ENCODE assay signal across 2 cellular contexts in the genomic region with DNA sequence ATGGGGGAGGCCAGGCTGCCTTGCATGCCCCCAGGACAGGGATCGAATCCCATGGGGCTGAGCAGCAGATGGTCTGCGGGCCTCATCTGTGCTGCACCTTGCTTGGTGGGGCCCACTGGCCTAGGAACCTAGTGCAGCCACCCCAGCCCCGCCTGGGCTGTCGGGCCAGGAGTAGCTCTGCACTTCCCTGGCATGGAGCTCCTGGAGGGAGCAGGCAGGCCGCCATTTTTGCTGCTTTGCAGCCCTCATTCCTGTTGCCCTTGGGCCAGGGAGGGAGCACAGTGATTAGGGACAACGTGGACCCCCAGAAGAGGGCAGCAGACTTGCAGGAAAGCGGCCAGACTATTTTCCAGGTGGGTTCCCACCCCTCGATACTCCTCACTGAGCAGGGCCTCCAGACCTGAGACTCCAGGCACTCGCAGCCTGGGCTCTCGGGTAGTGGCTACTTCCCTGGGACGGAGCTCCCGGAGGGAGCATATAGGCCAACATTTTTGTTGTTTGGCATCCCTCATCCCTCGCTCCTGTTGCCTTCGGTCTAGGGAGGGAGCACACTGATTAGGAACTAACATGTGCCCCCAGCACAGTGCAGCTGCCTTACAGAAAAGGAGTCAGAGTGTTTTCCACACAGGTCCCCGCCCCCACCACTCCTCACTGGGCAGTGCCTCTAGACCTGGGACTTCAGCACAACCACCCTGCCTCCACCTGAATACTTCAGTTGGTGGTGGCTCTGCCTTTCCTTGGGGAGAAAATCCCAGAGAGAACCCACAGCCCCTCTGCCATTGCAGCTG.
TF ChIP-seq lines count a peak whose summit lies in the region.

No MANE protein-coding gene starts in this region.

TF ChIP-seq in IMR-90, 13 proteins besides CTCF, POLR2A, EP300 and RAD21:
- no peak for TF ChIP-seq MXI1 (IDR thresholded peaks at IDR 0.05; ENCODE audit: borderline replicate concordance, low read depth, low read length)
- no peak for TF ChIP-seq CHD1 (IDR thresholded peaks at IDR 0.05; ENCODE audit: low read depth, low read length)
- TF ChIP-seq RCOR1 (IDR thresholded peaks at IDR 0.05; ENCODE audit: insufficient replicate concordance, low read length), result no peak
- TF ChIP-seq, protein P1, sequence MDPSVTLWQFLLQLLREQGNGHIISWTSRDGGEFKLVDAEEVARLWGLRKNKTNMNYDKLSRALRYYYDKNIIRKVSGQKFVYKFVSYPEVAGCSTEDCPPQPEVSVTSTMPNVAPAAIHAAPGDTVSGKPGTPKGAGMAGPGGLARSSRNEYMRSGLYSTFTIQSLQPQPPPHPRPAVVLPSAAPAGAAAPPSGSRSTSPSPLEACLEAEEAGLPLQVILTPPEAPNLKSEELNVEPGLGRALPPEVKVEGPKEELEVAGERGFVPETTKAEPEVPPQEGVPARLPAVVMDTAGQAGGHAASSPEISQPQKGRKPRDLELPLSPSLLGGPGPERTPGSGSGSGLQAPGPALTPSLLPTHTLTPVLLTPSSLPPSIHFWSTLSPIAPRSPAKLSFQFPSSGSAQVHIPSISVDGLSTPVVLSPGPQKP (IDR thresholded peaks at IDR 0.05; ENCODE audit: borderline replicate concordance, low read depth, low read length), result no peak
- TF ChIP-seq SMC3 (IDR thresholded peaks at IDR 0.05; ENCODE audit: low read depth, low read length), result no peak
- TF ChIP-seq, protein P2, sequence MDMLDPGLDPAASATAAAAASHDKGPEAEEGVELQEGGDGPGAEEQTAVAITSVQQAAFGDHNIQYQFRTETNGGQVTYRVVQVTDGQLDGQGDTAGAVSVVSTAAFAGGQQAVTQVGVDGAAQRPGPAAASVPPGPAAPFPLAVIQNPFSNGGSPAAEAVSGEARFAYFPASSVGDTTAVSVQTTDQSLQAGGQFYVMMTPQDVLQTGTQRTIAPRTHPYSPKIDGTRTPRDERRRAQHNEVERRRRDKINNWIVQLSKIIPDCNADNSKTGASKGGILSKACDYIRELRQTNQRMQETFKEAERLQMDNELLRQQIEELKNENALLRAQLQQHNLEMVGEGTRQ (IDR thresholded peaks at IDR 0.05; ENCODE audit: low read depth, low read length), result no peak
- TF ChIP-seq RFX5 (IDR thresholded peaks at IDR 0.05; ENCODE audit: low read depth, low read length), result no peak
- no peak for TF ChIP-seq CEBPB (IDR thresholded peaks at IDR 0.05; ENCODE audit: low read depth, low read length)
- no peak for TF ChIP-seq MAZ (IDR thresholded peaks at IDR 0.05; ENCODE audit: borderline replicate concordance, low read depth, low read length)
- no peak for TF ChIP-seq FOS (IDR thresholded peaks at IDR 0.05; ENCODE audit: low read depth, low read length)
- no peak for TF ChIP-seq BHLHE40 (IDR thresholded peaks at IDR 0.05; ENCODE audit: low read depth, low read length)
- TF ChIP-seq NFE2L2 (IDR thresholded peaks at IDR 0.05; ENCODE audit: low read depth, low read length), result no peak
- TF ChIP-seq MAFK (IDR thresholded peaks at IDR 0.05; ENCODE audit: low read depth, low read length), result no peak

TF ChIP-seq in HepG2, 621 proteins besides CTCF, POLR2A, EP300 and RAD21 (continues in another document):
- TF ChIP-seq, protein P3, sequence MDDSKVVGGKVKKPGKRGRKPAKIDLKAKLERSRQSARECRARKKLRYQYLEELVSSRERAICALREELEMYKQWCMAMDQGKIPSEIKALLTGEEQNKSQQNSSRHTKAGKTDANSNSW (CRISPR knock-in tag; IDR thresholded peaks at IDR 0.05; ENCODE audit: borderline replicate concordance), result 0 out of 2 replicates have a peak, but pooled peaks have one; percentile 39
- TF ChIP-seq PITX1 (CRISPR knock-in tag; IDR thresholded peaks at IDR 0.05) (peak; percentile 75), SNAPC2 (CRISPR knock-in tag; IDR thresholded peaks at IDR 0.05) (0 out of 2 replicates have a peak, but pooled peaks have one; percentile 44), GZF1 (CRISPR knock-in tag; IDR thresholded peaks at IDR 0.05) (no peak), NR2F1 (CRISPR knock-in tag; IDR thresholded peaks at IDR 0.05) (no peak), SOX6 (IDR thresholded peaks at IDR 0.05) (no peak), SOX6 (CRISPR knock-in tag; IDR thresholded peaks at IDR 0.05) (peak; percentile 58), ZNF839 (CRISPR knock-in tag; IDR thresholded peaks at IDR 0.05; ENCODE audit: borderline replicate concordance) (no peak), SYNCRIP (IDR thresholded peaks at IDR 0.05; ENCODE audit: insufficient read depth, low read depth, low read length) (no peak), NBN (conservative IDR thresholded peaks at IDR 0.05) (no peak), ZNF768 (CRISPR knock-in tag; IDR thresholded peaks at IDR 0.05) (peak; percentile 65; the same call in 1 of the 2 replicates), ZNF17 (CRISPR knock-in tag; IDR thresholded peaks at IDR 0.05) (no peak), RXRB (CRISPR knock-in tag; IDR thresholded peaks at IDR 0.05; ENCODE audit: borderline replicate concordance) (no peak), ZNF350 (CRISPR knock-in tag; IDR thresholded peaks at IDR 0.05; ENCODE audit: borderline replicate concordance, low read depth) (no peak; the same call in 1 of the 2 replicates), ZNF138 (CRISPR knock-in tag; IDR thresholded peaks at IDR 0.05; ENCODE audit: low read depth) (no peak), ZNF510 (CRISPR knock-in tag; IDR thresholded peaks at IDR 0.05; ENCODE audit: low read depth) (no peak), KDM4B (CRISPR knock-in tag; IDR thresholded peaks at IDR 0.05) (peak; percentile 59; the same call in 1 of the 2 replicates), ZNF333 (CRISPR knock-in tag; IDR thresholded peaks at IDR 0.05; ENCODE audit: borderline replicate concordance) (peak; percentile 66; the same call in 1 of the 2 replicates), ZNF143 (CRISPR knock-in tag; IDR thresholded peaks at IDR 0.05) (no peak), ZNF737 (CRISPR knock-in tag; IDR thresholded peaks at IDR 0.05; ENCODE audit: borderline replicate concordance) (0 out of 2 replicates have a peak, but pooled peaks have one; percentile 36), EEA1 (CRISPR knock-in tag; IDR thresholded peaks at IDR 0.05; ENCODE audit: borderline replicate concordance) (no peak), CAMTA2 (CRISPR knock-in tag; IDR thresholded peaks at IDR 0.05; ENCODE audit: borderline replicate concordance) (0 out of 2 replicates have a peak, but pooled peaks have one; percentile 51), ZNF136 (CRISPR knock-in tag; IDR thresholded peaks at IDR 0.05; ENCODE audit: low read depth) (no peak), MTA3 (CRISPR knock-in tag; IDR thresholded peaks at IDR 0.05) (no peak), ZNF543 (CRISPR knock-in tag; IDR thresholded peaks at IDR 0.05) (0 out of 2 replicates have a peak, but pooled peaks have one; percentile 25), ZNF567 (CRISPR knock-in tag; IDR thresholded peaks at IDR 0.05; ENCODE audit: borderline replicate concordance) (no peak), ZNF230 (CRISPR knock-in tag; IDR thresholded peaks at IDR 0.05) (no peak), HNF4A (CRISPR knock-in tag; IDR thresholded peaks at IDR 0.05) (no peak), BORCS8-MEF2B (CRISPR knock-in tag; IDR thresholded peaks at IDR 0.05) (peak; percentile 72), ZNF780A (CRISPR knock-in tag; IDR thresholded peaks at IDR 0.05) (no peak), ZNF558 (CRISPR knock-in tag; IDR thresholded peaks at IDR 0.05; ENCODE audit: borderline replicate concordance) (no peak), ZNF563 (CRISPR knock-in tag; IDR thresholded peaks at IDR 0.05) (no peak), SRSF1 (optimal IDR thresholded peaks at IDR 0.05; ENCODE audit: low read depth, low read length) (no peak)
- TF ChIP-seq, protein P4, sequence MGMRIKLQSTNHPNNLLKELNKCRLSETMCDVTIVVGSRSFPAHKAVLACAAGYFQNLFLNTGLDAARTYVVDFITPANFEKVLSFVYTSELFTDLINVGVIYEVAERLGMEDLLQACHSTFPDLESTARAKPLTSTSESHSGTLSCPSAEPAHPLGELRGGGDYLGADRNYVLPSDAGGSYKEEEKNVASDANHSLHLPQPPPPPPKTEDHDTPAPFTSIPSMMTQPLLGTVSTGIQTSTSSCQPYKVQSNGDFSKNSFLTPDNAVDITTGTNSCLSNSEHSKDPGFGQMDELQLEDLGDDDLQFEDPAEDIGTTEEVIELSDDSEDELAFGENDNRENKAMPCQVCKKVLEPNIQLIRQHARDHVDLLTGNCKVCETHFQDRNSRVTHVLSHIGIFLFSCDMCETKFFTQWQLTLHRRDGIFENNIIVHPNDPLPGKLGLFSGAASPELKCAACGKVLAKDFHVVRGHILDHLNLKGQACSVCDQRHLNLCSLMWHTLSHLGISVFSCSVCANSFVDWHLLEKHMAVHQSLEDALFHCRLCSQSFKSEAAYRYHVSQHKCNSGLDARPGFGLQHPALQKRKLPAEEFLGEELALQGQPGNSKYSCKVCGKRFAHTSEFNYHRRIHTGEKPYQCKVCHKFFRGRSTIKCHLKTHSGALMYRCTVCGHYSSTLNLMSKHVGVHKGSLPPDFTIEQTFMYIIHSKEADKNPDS (CRISPR knock-in tag; IDR thresholded peaks at IDR 0.05), result 0 out of 2 replicates have a peak, but pooled peaks have one; percentile 48
- TF ChIP-seq, protein P5, sequence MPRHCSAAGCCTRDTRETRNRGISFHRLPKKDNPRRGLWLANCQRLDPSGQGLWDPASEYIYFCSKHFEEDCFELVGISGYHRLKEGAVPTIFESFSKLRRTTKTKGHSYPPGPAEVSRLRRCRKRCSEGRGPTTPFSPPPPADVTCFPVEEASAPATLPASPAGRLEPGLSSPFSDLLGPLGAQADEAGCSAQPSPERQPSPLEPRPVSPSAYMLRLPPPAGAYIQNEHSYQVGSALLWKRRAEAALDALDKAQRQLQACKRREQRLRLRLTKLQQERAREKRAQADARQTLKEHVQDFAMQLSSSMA (CRISPR knock-in tag; IDR thresholded peaks at IDR 0.05), result no peak
- TF ChIP-seq, protein P6, sequence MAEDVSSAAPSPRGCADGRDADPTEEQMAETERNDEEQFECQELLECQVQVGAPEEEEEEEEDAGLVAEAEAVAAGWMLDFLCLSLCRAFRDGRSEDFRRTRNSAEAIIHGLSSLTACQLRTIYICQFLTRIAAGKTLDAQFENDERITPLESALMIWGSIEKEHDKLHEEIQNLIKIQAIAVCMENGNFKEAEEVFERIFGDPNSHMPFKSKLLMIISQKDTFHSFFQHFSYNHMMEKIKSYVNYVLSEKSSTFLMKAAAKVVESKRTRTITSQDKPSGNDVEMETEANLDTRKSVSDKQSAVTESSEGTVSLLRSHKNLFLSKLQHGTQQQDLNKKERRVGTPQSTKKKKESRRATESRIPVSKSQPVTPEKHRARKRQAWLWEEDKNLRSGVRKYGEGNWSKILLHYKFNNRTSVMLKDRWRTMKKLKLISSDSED (CRISPR knock-in tag; IDR thresholded peaks at IDR 0.05), result no peak
- TF ChIP-seq, protein P7, sequence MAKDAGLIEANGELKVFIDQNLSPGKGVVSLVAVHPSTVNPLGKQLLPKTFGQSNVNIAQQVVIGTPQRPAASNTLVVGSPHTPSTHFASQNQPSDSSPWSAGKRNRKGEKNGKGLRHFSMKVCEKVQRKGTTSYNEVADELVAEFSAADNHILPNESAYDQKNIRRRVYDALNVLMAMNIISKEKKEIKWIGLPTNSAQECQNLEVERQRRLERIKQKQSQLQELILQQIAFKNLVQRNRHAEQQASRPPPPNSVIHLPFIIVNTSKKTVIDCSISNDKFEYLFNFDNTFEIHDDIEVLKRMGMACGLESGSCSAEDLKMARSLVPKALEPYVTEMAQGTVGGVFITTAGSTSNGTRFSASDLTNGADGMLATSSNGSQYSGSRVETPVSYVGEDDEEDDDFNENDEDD (CRISPR knock-in tag; IDR thresholded peaks at IDR 0.05; ENCODE audit: borderline replicate concordance), result no peak
- TF ChIP-seq, protein P8, sequence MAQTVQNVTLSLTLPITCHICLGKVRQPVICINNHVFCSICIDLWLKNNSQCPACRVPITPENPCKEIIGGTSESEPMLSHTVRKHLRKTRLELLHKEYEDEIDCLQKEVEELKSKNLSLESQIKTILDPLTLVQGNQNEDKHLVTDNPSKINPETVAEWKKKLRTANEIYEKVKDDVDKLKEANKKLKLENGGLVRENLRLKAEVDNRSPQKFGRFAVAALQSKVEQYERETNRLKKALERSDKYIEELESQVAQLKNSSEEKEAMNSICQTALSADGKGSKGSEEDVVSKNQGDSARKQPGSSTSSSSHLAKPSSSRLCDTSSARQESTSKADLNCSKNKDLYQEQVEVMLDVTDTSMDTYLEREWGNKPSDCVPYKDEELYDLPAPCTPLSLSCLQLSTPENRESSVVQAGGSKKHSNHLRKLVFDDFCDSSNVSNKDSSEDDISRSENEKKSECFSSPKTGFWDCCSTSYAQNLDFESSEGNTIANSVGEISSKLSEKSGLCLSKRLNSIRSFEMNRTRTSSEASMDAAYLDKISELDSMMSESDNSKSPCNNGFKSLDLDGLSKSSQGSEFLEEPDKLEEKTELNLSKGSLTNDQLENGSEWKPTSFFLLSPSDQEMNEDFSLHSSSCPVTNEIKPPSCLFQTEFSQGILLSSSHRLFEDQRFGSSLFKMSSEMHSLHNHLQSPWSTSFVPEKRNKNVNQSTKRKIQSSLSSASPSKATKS (CRISPR knock-in tag; IDR thresholded peaks at IDR 0.05), result no peak
- TF ChIP-seq, protein P9, sequence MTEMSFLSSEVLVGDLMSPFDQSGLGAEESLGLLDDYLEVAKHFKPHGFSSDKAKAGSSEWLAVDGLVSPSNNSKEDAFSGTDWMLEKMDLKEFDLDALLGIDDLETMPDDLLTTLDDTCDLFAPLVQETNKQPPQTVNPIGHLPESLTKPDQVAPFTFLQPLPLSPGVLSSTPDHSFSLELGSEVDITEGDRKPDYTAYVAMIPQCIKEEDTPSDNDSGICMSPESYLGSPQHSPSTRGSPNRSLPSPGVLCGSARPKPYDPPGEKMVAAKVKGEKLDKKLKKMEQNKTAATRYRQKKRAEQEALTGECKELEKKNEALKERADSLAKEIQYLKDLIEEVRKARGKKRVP (CRISPR knock-in tag; IDR thresholded peaks at IDR 0.05), result no peak
- TF ChIP-seq, protein P10, sequence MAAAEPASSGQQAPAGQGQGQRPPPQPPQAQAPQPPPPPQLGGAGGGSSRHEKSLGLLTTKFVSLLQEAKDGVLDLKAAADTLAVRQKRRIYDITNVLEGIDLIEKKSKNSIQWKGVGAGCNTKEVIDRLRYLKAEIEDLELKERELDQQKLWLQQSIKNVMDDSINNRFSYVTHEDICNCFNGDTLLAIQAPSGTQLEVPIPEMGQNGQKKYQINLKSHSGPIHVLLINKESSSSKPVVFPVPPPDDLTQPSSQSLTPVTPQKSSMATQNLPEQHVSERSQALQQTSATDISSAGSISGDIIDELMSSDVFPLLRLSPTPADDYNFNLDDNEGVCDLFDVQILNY (CRISPR knock-in tag; conservative IDR thresholded peaks at IDR 0.05), result no peak; the same call in 1 of the 2 replicates
- TF ChIP-seq, protein P11, sequence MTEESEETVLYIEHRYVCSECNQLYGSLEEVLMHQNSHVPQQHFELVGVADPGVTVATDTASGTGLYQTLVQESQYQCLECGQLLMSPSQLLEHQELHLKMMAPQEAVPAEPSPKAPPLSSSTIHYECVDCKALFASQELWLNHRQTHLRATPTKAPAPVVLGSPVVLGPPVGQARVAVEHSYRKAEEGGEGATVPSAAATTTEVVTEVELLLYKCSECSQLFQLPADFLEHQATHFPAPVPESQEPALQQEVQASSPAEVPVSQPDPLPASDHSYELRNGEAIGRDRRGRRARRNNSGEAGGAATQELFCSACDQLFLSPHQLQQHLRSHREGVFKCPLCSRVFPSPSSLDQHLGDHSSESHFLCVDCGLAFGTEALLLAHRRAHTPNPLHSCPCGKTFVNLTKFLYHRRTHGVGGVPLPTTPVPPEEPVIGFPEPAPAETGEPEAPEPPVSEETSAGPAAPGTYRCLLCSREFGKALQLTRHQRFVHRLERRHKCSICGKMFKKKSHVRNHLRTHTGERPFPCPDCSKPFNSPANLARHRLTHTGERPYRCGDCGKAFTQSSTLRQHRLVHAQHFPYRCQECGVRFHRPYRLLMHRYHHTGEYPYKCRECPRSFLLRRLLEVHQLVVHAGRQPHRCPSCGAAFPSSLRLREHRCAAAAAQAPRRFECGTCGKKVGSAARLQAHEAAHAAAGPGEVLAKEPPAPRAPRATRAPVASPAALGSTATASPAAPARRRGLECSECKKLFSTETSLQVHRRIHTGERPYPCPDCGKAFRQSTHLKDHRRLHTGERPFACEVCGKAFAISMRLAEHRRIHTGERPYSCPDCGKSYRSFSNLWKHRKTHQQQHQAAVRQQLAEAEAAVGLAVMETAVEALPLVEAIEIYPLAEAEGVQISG (CRISPR knock-in tag; IDR thresholded peaks at IDR 0.05), result 0 out of 2 replicates have a peak, but pooled peaks have one; percentile 31
